Comparison of ENCODE assay signal across 17 cellular contexts in the genomic region with DNA sequence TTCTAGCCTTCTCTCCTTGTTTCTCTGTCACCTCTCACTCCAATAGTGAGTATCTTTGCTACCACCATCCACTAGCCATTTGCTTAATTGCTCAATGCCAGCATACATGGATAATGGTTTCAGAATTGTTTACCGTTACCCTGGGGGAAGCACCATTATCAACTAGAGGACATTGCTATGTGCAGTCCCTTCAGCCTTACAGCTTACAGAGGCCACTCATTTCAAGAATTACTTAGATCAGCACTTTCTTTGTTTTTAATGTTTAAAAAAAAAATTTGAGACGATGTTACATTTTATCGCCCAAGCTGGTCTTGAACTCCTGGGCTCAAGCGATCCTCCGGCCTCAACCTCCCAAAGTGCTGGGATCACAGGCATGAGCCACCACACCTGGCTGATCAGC. TPM values are rescaled to one million over a fixed set of nuclear protein-coding genes. Genes with fewer than 3 reads are reported as not detected.
DNase-seq lines count a peak whose midpoint lies in the region; ATAC-seq and TF ChIP-seq lines count a peak whose summit lies in the region.
"Had no signal": no experiment of that assay in that cellular context is flagged by ENCODE, and none has a peak within 500 bp of the region (broad histone marks: within the 10 kb centered on the region; RNA-seq: fewer than 3 reads in every experiment).

No MANE protein-coding gene starts in this region.

- H3K79me2 ChIP-seq in OCI-LY7 (ENCODE audit: insufficient read depth, low read depth, low read length), result peaks cover 10% of the 10 kb centered on the region; the same call in 1 of the 2 replicates

- CTCF ChIA-PET in activated naive CD4-positive, alpha-beta T cell treated with anti-CD3 and anti-CD28 coated beads for 36 hours (lab: Charles Lee), result no interaction called here
- CTCF ChIA-PET in OCI-LY7 (lab: Charles Lee; ENCODE audit: unreplicated experiment) (no interaction called here), Caco-2 (lab: Charles Lee) (no interaction called here)

- no peak overlapping the region for H2AFZ ChIP-seq in OCI-LY7 (ENCODE audit: low read length)

- H3K4me3 Mint-ChIP-seq in activated naive CD4-positive, alpha-beta T cell treated with anti-CD3 and anti-CD28 coated beads for 36 hours, result no peak overlapping the region
- no peak overlapping the region for H3K4me3 Mint-ChIP-seq in activated naive CD8-positive, alpha-beta T cell treated with anti-CD3 and anti-CD28 coated beads, Interleukin-2, amount 50 U/mL, for 24 hours
- H3K4me3 Mint-ChIP-seq in stimulated activated effector memory CD8-positive, alpha-beta T cell treated with anti-CD3 and anti-CD28 coated beads, Interleukin-12 subunit alpha, Interleukin-12 subunit beta, amount 100 ng/mL, for 72 hours, result no peak overlapping the region
- H3K4me3 Mint-ChIP-seq in Caco-2 (ENCODE audit: unreplicated experiment), result no peak overlapping the region
- H3K4me3 Mint-ChIP-seq: activated naive CD8-positive, alpha-beta T cell treated with anti-CD3 and anti-CD28 coated beads, Interleukin-2, amount 10 ng/mL, durations not matched to agents 7 days and 5 days had no signal

- H3K36me3 Mint-ChIP-seq in activated naive CD4-positive, alpha-beta T cell treated with anti-CD3 and anti-CD28 coated beads for 36 hours (ENCODE audit: low read depth), result peaks cover 37% of the 10 kb centered on the region
- H3K36me3 Mint-ChIP-seq in activated naive CD4-positive, alpha-beta T cell treated with anti-CD3 and anti-CD28 coated beads, Interleukin-2, amount 50 U/mL, for 72 hours, result peaks cover 6 to 48% of the 10 kb centered on the region in 2 donors
- peaks cover 48% of the 10 kb centered on the region for H3K36me3 Mint-ChIP-seq in activated naive CD8-positive, alpha-beta T cell treated with anti-CD3 and anti-CD28 coated beads, Interleukin-2, amount 50 U/mL, for 24 hours (ENCODE audit: low read depth)
- peaks cover 85% of the 10 kb centered on the region for H3K36me3 Mint-ChIP-seq in stimulated activated effector memory CD8-positive, alpha-beta T cell treated with anti-CD3 and anti-CD28 coated beads, Interleukin-12 subunit alpha, Interleukin-12 subunit beta, amount 100 ng/mL, for 72 hours
- peaks cover 81% of the 10 kb centered on the region for H3K36me3 Mint-ChIP-seq in Caco-2 (ENCODE audit: insufficient read depth, unreplicated experiment)

- POLR2A ChIA-PET in OCI-LY7 (lab: Charles Lee) (interaction anchor here (0.7 to 1.2 kb wide), 2 partner anchors 10 to 21 kb away, joined by 3 read pairs; no protein-coding TSS in a partner anchor), Caco-2 (lab: Charles Lee) (no interaction called here)

- intact Hi-C loops in activated naive CD4-positive, alpha-beta T cell treated with anti-CD3 and anti-CD28 coated beads for 36 hours (cut with micrococcal nuclease), result no loop called here
- intact Hi-C loops in OCI-LY7 (cut with micrococcal nuclease; ENCODE audit: unreplicated experiment) (no loop called here), Caco-2 (cut with micrococcal nuclease; ENCODE audit: unreplicated experiment) (no loop called here)

- no peak for DNase-seq in activated naive CD4-positive, alpha-beta T cell treated with anti-CD3 and anti-CD28 coated beads for 36 hours
- no peak for DNase-seq in activated naive CD4-positive, alpha-beta T cell treated with anti-CD3 and anti-CD28 coated beads, Interleukin-2, amount 50 U/mL, for 72 hours (ENCODE audit: low spot score in 2 of 2)
- DNase-seq in OCI-LY7 (ENCODE audit: low spot score) (no peak), caudate nucleus (lab: John Stamatoyannopoulos, UW) (no peak), Caco-2 (no peak), amygdala (lab: John Stamatoyannopoulos, UW) (no peak)
- DNase-seq in activated naive CD8-positive, alpha-beta T cell treated with anti-CD3 and anti-CD28 coated beads, Interleukin-2, amount 50 U/mL, for 24 hours, result no peak
- DNase-seq in stimulated activated effector memory CD8-positive, alpha-beta T cell treated with anti-CD3 and anti-CD28 coated beads, Interleukin-12 subunit alpha, Interleukin-12 subunit beta, amount 100 ng/mL, for 72 hours (ENCODE audit: low spot score in 2 of 2), result no peak
- DNase-seq: activated naive CD8-positive, alpha-beta T cell treated with anti-CD3 and anti-CD28 coated beads, Interleukin-2, amount 10 ng/mL, durations not matched to agents 7 days and 5 days; dorsolateral prefrontal cortex; MG63; mucosa of descending colon; right cardiac atrium; stomach; SW 1271 had no signal

- peaks cover 67% of the 10 kb centered on the region for H3K4me1 Mint-ChIP-seq in activated naive CD4-positive, alpha-beta T cell treated with anti-CD3 and anti-CD28 coated beads for 36 hours (ENCODE audit: low read depth)
- H3K4me1 Mint-ChIP-seq in activated naive CD8-positive, alpha-beta T cell treated with anti-CD3 and anti-CD28 coated beads, Interleukin-2, amount 50 U/mL, for 24 hours, result peaks cover 72% of the 10 kb centered on the region
- peaks cover 50% of the 10 kb centered on the region for H3K4me1 Mint-ChIP-seq in stimulated activated effector memory CD8-positive, alpha-beta T cell treated with anti-CD3 and anti-CD28 coated beads, Interleukin-12 subunit alpha, Interleukin-12 subunit beta, amount 100 ng/mL, for 72 hours
- H3K4me1 Mint-ChIP-seq in Caco-2 (ENCODE audit: low read depth, unreplicated experiment), result no peaks in the 10 kb centered on the region

- TF ChIP-seq CTCF in OCI-LY7 (conservative IDR thresholded peaks at IDR 0.05; ENCODE audit: low read length), result no peak
- TF ChIP-seq CTCF in Caco-2 (IDR thresholded peaks at IDR 0.05; ENCODE audit: insufficient read depth in 1 of 2, low read depth in 1 of 2, low read length in 1 of 2, severe bottlenecking in 1 of 2, unreplicated experiment in 1 of 2), result no peak

- peak overlapping the region; percentile 71 for H3K27ac Mint-ChIP-seq in activated naive CD4-positive, alpha-beta T cell treated with anti-CD3 and anti-CD28 coated beads for 36 hours
- peak overlapping the region in 1 of 2 donors; percentile 60 for H3K27ac Mint-ChIP-seq in activated naive CD4-positive, alpha-beta T cell treated with anti-CD3 and anti-CD28 coated beads, Interleukin-2, amount 50 U/mL, for 72 hours
- H3K27ac Mint-ChIP-seq in activated naive CD8-positive, alpha-beta T cell treated with anti-CD3 and anti-CD28 coated beads, Interleukin-2, amount 50 U/mL, for 24 hours, result peak overlapping the region; percentile 35
- peak overlapping the region; percentile 94 for H3K27ac Mint-ChIP-seq in stimulated activated effector memory CD8-positive, alpha-beta T cell treated with anti-CD3 and anti-CD28 coated beads, Interleukin-12 subunit alpha, Interleukin-12 subunit beta, amount 100 ng/mL, for 72 hours
- H3K27ac Mint-ChIP-seq in Caco-2 (ENCODE audit: unreplicated experiment), result no peak overlapping the region
- H3K27ac Mint-ChIP-seq: activated naive CD8-positive, alpha-beta T cell treated with anti-CD3 and anti-CD28 coated beads, Interleukin-2, amount 10 ng/mL, durations not matched to agents 7 days and 5 days had no signal

- peaks cover 89% of the 10 kb centered on the region for H3K36me3 ChIP-seq in OCI-LY7 (ENCODE audit: insufficient read depth, low read length)
- H3K36me3 ChIP-seq in Caco-2 (ENCODE audit: control insufficient read depth, insufficient read depth, low read length), result no peaks in the 10 kb centered on the region; the same call in 1 of the 2 replicates
- H3K36me3 ChIP-seq: MG63 had no signal

- H4K20me1 ChIP-seq in OCI-LY7 (ENCODE audit: insufficient read depth, low read length), result no peaks in the 10 kb centered on the region

- H3K4me2 ChIP-seq in OCI-LY7 (ENCODE audit: low read length), result no peak overlapping the region

- peak overlapping the region; percentile 43 for H3K27ac ChIP-seq in OCI-LY7 (ENCODE audit: low read depth, low read length, poor library complexity, severe bottlenecking)
- no peak overlapping the region for H3K27ac ChIP-seq in caudate nucleus (ENCODE audit: low read depth, low read length)
- H3K27ac ChIP-seq: gastroesophageal sphincter, stomach had no signal

- H3K4me3 ChIP-seq in OCI-LY7 (ENCODE audit: low read depth, low read length, poor library complexity, severe bottlenecking) (no peak overlapping the region), Caco-2 (ENCODE audit: low read depth, low read length) (no peak overlapping the region)
- H3K4me3 ChIP-seq: dorsolateral prefrontal cortex, gastroesophageal sphincter, MG63, mucosa of descending colon, stomach had no signal

- ATAC-seq in activated naive CD4-positive, alpha-beta T cell treated with anti-CD3 and anti-CD28 coated beads, Interleukin-2, amount 50 U/mL, for 72 hours, result no peak
- no peak for ATAC-seq in activated naive CD8-positive, alpha-beta T cell treated with anti-CD3 and anti-CD28 coated beads, Interleukin-2, amount 50 U/mL, for 24 hours
- peak; percentile 2 for ATAC-seq in stimulated activated effector memory CD8-positive, alpha-beta T cell treated with anti-CD3 and anti-CD28 coated beads, Interleukin-12 subunit alpha, Interleukin-12 subunit beta, amount 100 ng/mL, for 72 hours
- ATAC-seq: esophagus mucosa, gastroesophageal sphincter, mucosa of descending colon, right cardiac atrium had no signal

- BruUV-seq in OCI-LY7 (replicated peaks; lab: Mats Ljungman, UMichigan), result no TSS peak
- BruUV-seq in Caco-2 (replicated peaks; lab: Mats Ljungman, UMichigan), result no TSS peak

- H3K27me3 Mint-ChIP-seq in activated naive CD4-positive, alpha-beta T cell treated with anti-CD3 and anti-CD28 coated beads for 36 hours (ENCODE audit: low read depth), result no peaks in the 10 kb centered on the region
- H3K27me3 Mint-ChIP-seq in activated naive CD8-positive, alpha-beta T cell treated with anti-CD3 and anti-CD28 coated beads, Interleukin-2, amount 50 U/mL, for 24 hours, result no peaks in the 10 kb centered on the region
- H3K27me3 Mint-ChIP-seq in Caco-2 (ENCODE audit: insufficient read depth, unreplicated experiment), result no peaks in the 10 kb centered on the region
- H3K27me3 Mint-ChIP-seq: activated naive CD8-positive, alpha-beta T cell treated with anti-CD3 and anti-CD28 coated beads, Interleukin-2, amount 10 ng/mL, durations not matched to agents 7 days and 5 days had no signal

- peaks cover 61% of the 10 kb centered on the region for H3K4me1 ChIP-seq in OCI-LY7 (ENCODE audit: insufficient read depth, low read length, poor library complexity, severe bottlenecking)
- no peaks in the 10 kb centered on the region for H3K4me1 ChIP-seq in Caco-2
- H3K4me1 ChIP-seq: gastroesophageal sphincter had no signal

- H3K9me2 ChIP-seq in OCI-LY7 (ENCODE audit: insufficient read depth, low read length), result no peaks in the 10 kb centered on the region

- H3K9me3 Mint-ChIP-seq in activated naive CD4-positive, alpha-beta T cell treated with anti-CD3 and anti-CD28 coated beads for 36 hours, result no peaks in the 10 kb centered on the region
- no peaks in the 10 kb centered on the region for H3K9me3 Mint-ChIP-seq in activated naive CD4-positive, alpha-beta T cell treated with anti-CD3 and anti-CD28 coated beads, Interleukin-2, amount 50 U/mL, for 72 hours
- H3K9me3 Mint-ChIP-seq in activated naive CD8-positive, alpha-beta T cell treated with anti-CD3 and anti-CD28 coated beads, Interleukin-2, amount 50 U/mL, for 24 hours, result no peaks in the 10 kb centered on the region
- no peaks in the 10 kb centered on the region for H3K9me3 Mint-ChIP-seq in stimulated activated effector memory CD8-positive, alpha-beta T cell treated with anti-CD3 and anti-CD28 coated beads, Interleukin-12 subunit alpha, Interleukin-12 subunit beta, amount 100 ng/mL, for 72 hours
- H3K9me3 Mint-ChIP-seq in Caco-2 (ENCODE audit: unreplicated experiment), result no peaks in the 10 kb centered on the region
- H3K9me3 Mint-ChIP-seq: activated naive CD8-positive, alpha-beta T cell treated with anti-CD3 and anti-CD28 coated beads, Interleukin-2, amount 10 ng/mL, durations not matched to agents 7 days and 5 days had no signal

- H3K27me3 ChIP-seq in Caco-2 (replicated peaks; ENCODE audit: control insufficient read depth, insufficient read depth, low read length), result no peaks in the 10 kb centered on the region
- H3K27me3 ChIP-seq: dorsolateral prefrontal cortex, gastroesophageal sphincter, MG63, stomach had no signal

- H3K9me3 ChIP-seq in OCI-LY7 (ENCODE audit: low read length) (no peaks in the 10 kb centered on the region), Caco-2 (no peaks in the 10 kb centered on the region)
- H3K9me3 ChIP-seq: gastroesophageal sphincter, MG63, mucosa of descending colon, stomach had no signal

RNA-seq across cellular contexts. Expression of gene ORAI2, which starts 14.8 kb away (rescaled TPM):
- total RNA-seq in activated naive CD4-positive, alpha-beta T cell treated with anti-CD3 and anti-CD28 coated beads for 36 hours, result 10 to 100 TPM; 15.4 to 16.4 TPM
- total RNA-seq in activated naive CD4-positive, alpha-beta T cell treated with anti-CD3 and anti-CD28 coated beads, Interleukin-2, amount 50 U/mL, for 72 hours, result 10 to 100 TPM; 25.8 to 26.7 TPM
- 130 and 149 TPM in 2 replicates for total RNA-seq in OCI-LY7 (2014; rRNA removed; shearing (Covaris generic))
- total RNA-seq in OCI-LY7 (2022), result 230 and 263 TPM in 2 replicates
- 19.4 and 20.2 TPM in 2 replicates for total RNA-seq in Caco-2 (2022)

RNA-seq across cellular contexts. Expression of gene PRKRIP1, which starts 22.4 kb away (rescaled TPM):
- 10 to 100 TPM; 17.8 to 18.5 TPM for total RNA-seq in activated naive CD4-positive, alpha-beta T cell treated with anti-CD3 and anti-CD28 coated beads for 36 hours
- 10 to 100 TPM; 22.9 to 42.3 TPM for total RNA-seq in activated naive CD4-positive, alpha-beta T cell treated with anti-CD3 and anti-CD28 coated beads, Interleukin-2, amount 50 U/mL, for 72 hours
- total RNA-seq in OCI-LY7 (2014; rRNA removed; shearing (Covaris generic)), result 47.1 and 60.7 TPM in 2 replicates
- total RNA-seq in OCI-LY7 (2022), result 42.5 and 48.2 TPM in 2 replicates
- 34.2 and 35.2 TPM in 2 replicates for total RNA-seq in Caco-2 (2022)

RNA-seq across cellular contexts. Expression of gene ALKBH4, which starts 46.1 kb away (rescaled TPM):
- 1 to 10 TPM; 5.7 to 6.4 TPM for total RNA-seq in activated naive CD4-positive, alpha-beta T cell treated with anti-CD3 and anti-CD28 coated beads for 36 hours
- total RNA-seq in activated naive CD4-positive, alpha-beta T cell treated with anti-CD3 and anti-CD28 coated beads, Interleukin-2, amount 50 U/mL, for 72 hours, result 1 to 10 TPM; 8.2 to 9.3 TPM
- total RNA-seq in OCI-LY7 (2014; rRNA removed; shearing (Covaris generic)), result 17.5 and 23.6 TPM in 2 replicates
- total RNA-seq in OCI-LY7 (2022) (12.1 and 13.3 TPM in 2 replicates), Caco-2 (2022) (13.8 and 15.0 TPM in 2 replicates)

RNA-seq across cellular contexts. Expression of gene LRWD1, which starts 46.2 kb away (rescaled TPM):
- total RNA-seq in activated naive CD4-positive, alpha-beta T cell treated with anti-CD3 and anti-CD28 coated beads for 36 hours, result 10 to 100 TPM in 1 of 2 experiments, 1 to 10 TPM in 1; 9.4 to 11.0 TPM
- total RNA-seq in activated naive CD4-positive, alpha-beta T cell treated with anti-CD3 and anti-CD28 coated beads, Interleukin-2, amount 50 U/mL, for 72 hours, result 10 to 100 TPM; 11.6 to 12.5 TPM
- 63.1 and 68.2 TPM in 2 replicates for total RNA-seq in OCI-LY7 (2014; rRNA removed; shearing (Covaris generic))
- total RNA-seq in OCI-LY7 (2022) (37.7 and 39.1 TPM in 2 replicates), Caco-2 (2022) (23.6 and 25.3 TPM in 2 replicates)
